In the genomic region with DNA sequence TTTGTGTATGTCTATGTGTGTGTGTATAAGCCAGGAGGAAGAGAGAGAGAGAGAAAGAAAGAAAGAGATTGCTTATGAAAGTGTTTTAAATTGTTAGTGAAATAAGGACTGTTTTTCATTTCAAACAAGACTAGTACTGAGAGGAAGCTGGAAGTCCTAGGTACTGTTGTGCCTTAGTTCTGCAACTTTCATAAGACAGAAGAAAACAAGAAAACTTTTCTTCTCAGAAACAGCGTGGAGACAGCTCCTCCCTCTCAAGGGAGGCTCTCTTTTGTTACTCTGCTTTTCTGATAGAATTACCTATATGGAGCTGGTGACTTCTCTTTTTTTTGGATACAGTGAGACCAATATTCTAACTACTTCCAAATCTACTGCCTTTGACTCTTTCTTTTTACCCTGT, we compare ENCODE assay signal across 13 cellular contexts.
DNase-seq lines count a peak whose midpoint lies in the region; ATAC-seq and TF ChIP-seq lines count a peak whose summit lies in the region.
"Had no signal": no experiment of that assay in that cellular context is flagged by ENCODE, and none has a peak within 500 bp of the region (broad histone marks: within the 10 kb centered on the region; RNA-seq: fewer than 3 reads in every experiment).

No MANE protein-coding gene starts in this region.

- no peak for TF ChIP-seq CTCF in activated CD8-positive, alpha-beta T cell treated with anti-CD3 and anti-CD28 coated beads for 36 hours (IDR thresholded peaks at IDR 0.05)
- no peak for TF ChIP-seq CTCF in prostate gland (IDR thresholded peaks at IDR 0.05)

- H3K36me3 Mint-ChIP-seq in IgD-negative memory B cell: peaks cover 19% of the 10 kb centered on the region
- H3K36me3 Mint-ChIP-seq in activated CD8-positive, alpha-beta T cell treated with anti-CD3 and anti-CD28 coated beads for 36 hours (ENCODE audit: low read depth): no peaks in the 10 kb centered on the region

- H3K4me3 ChIP-seq in prostate gland: no peak overlapping the region
- H3K4me3 ChIP-seq: SJSA1, thoracic aorta had no signal

- no peaks in the 10 kb centered on the region for H3K36me3 ChIP-seq in prostate gland
- H3K36me3 ChIP-seq: SJSA1, thoracic aorta had no signal

- DNase-seq in iPS-NIHi11 (ENCODE audit: low spot score) (no peak), prostate gland (ENCODE audit: low spot score) (no peak), HEK293T (ENCODE audit: extremely low spot score) (no peak)
- no peak for DNase-seq in activated CD8-positive, alpha-beta T cell treated with anti-CD3 and anti-CD28 coated beads for 36 hours
- DNase-seq: DMS53, NCI-H1048, NCI-H524 had no signal

- peak overlapping the region; percentile 68 to 87 (median 82) for H3K4me3 Mint-ChIP-seq in IgD-negative memory B cell
- no peak overlapping the region for H3K4me3 Mint-ChIP-seq in activated CD8-positive, alpha-beta T cell treated with anti-CD3 and anti-CD28 coated beads for 36 hours

- no peak overlapping the region for H3K27ac ChIP-seq in prostate gland
- H3K27ac ChIP-seq: SJSA1, thoracic aorta had no signal

- TF ChIP-seq POLR2A in prostate gland (IDR thresholded peaks at IDR 0.05): no peak

- no peaks in the 10 kb centered on the region for H3K27me3 Mint-ChIP-seq in IgD-negative memory B cell
- H3K27me3 Mint-ChIP-seq in activated CD8-positive, alpha-beta T cell treated with anti-CD3 and anti-CD28 coated beads for 36 hours: peaks cover 2% of the 10 kb centered on the region

- H3K4me1 Mint-ChIP-seq in IgD-negative memory B cell: peaks cover 62 to 70% (median 64%) of the 10 kb centered on the region in 3 donors
- no peaks in the 10 kb centered on the region for H3K4me1 Mint-ChIP-seq in activated CD8-positive, alpha-beta T cell treated with anti-CD3 and anti-CD28 coated beads for 36 hours (ENCODE audit: low read depth)

- intact Hi-C loops in activated CD8-positive, alpha-beta T cell treated with anti-CD3 and anti-CD28 coated beads for 36 hours (cut with micrococcal nuclease): no loop called here
- intact Hi-C loops in prostate gland (cut with DNase I): no loop called here

- H3K9me3 ChIP-seq in prostate gland: no peaks in the 10 kb centered on the region
- H3K9me3 ChIP-seq: SJSA1, thoracic aorta had no signal

- no peaks in the 10 kb centered on the region for H3K27me3 ChIP-seq in prostate gland (replicated peaks; ENCODE audit: insufficient read depth)
- H3K27me3 ChIP-seq: SJSA1 had no signal

- CTCF ChIA-PET in activated CD8-positive, alpha-beta T cell treated with anti-CD3 and anti-CD28 coated beads for 36 hours (lab: Charles Lee): no interaction called here
- CTCF ChIA-PET in HEK293T (lab: Yijun Ruan, JAX): no interaction called here

- no peaks in the 10 kb centered on the region for H3K4me1 ChIP-seq in prostate gland (replicated peaks)
- H3K4me1 ChIP-seq: SJSA1 had no signal

- H3K9me3 Mint-ChIP-seq in IgD-negative memory B cell: no peaks in the 10 kb centered on the region
- no peaks in the 10 kb centered on the region for H3K9me3 Mint-ChIP-seq in activated CD8-positive, alpha-beta T cell treated with anti-CD3 and anti-CD28 coated beads for 36 hours

- 74% methylated on average over 1 of the region's 1 CpG for whole genome bisulfite sequencing in prostate gland

- ATAC-seq in GM18498 (IDR thresholded peaks at IDR 0.05; ENCODE audit: unreplicated experiment) (peak; percentile 56), GM19467 (IDR thresholded peaks at IDR 0.05; ENCODE audit: unreplicated experiment) (peak; percentile 54), HG02884 (IDR thresholded peaks at IDR 0.05; ENCODE audit: unreplicated experiment) (peak; percentile 57)
- no peak for ATAC-seq in activated CD8-positive, alpha-beta T cell treated with anti-CD3 and anti-CD28 coated beads for 36 hours

- POLR2A ChIA-PET in activated CD8-positive, alpha-beta T cell treated with anti-CD3 and anti-CD28 coated beads for 36 hours (lab: Charles Lee): no interaction called here
- POLR2A ChIA-PET in HEK293T (lab: Yijun Ruan, JAX): no interaction called here

- H3K27ac Mint-ChIP-seq in IgD-negative memory B cell: peak overlapping the region; percentile 85 to 93 (median 85)
- H3K27ac Mint-ChIP-seq in activated CD8-positive, alpha-beta T cell treated with anti-CD3 and anti-CD28 coated beads for 36 hours: no peak overlapping the region

TF ChIP-seq in HEK293T, 16 proteins besides CTCF, POLR2A, EP300 and RAD21:
- TF ChIP-seq FOXK2 (IDR thresholded peaks at IDR 0.05) (no peak), ZNF384 (IDR thresholded peaks at IDR 0.05) (no peak), BHLHE40 (IDR thresholded peaks at IDR 0.05; ENCODE audit: borderline replicate concordance) (no peak), CTBP1 (IDR thresholded peaks at IDR 0.05; ENCODE audit: borderline replicate concordance) (no peak), L3MBTL2 (conservative IDR thresholded peaks at IDR 0.05) (no peak), FOXA1 (IDR thresholded peaks at IDR 0.05) (no peak), LEF1 (IDR thresholded peaks at IDR 0.05; ENCODE audit: borderline replicate concordance) (no peak), FOXM1 (IDR thresholded peaks at IDR 0.05; ENCODE audit: borderline replicate concordance) (no peak), SP1 (IDR thresholded peaks at IDR 0.05) (no peak), ARNT (IDR thresholded peaks at IDR 0.05) (no peak)
- TF ChIP-seq, protein P1, sequence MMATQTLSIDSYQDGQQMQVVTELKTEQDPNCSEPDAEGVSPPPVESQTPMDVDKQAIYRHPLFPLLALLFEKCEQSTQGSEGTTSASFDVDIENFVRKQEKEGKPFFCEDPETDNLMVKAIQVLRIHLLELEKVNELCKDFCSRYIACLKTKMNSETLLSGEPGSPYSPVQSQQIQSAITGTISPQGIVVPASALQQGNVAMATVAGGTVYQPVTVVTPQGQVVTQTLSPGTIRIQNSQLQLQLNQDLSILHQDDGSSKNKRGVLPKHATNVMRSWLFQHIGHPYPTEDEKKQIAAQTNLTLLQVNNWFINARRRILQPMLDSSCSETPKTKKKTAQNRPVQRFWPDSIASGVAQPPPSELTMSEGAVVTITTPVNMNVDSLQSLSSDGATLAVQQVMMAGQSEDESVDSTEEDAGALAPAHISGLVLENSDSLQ (IDR thresholded peaks at IDR 0.05): no peak
